ENCODE assay signal across 21 cellular contexts in genomic region chr2:168534926-168535325, GRCh38.
"Had no signal": no experiment of that assay in that cellular context is flagged by ENCODE, and none has a peak within 500 bp of the region (broad histone marks: within the 10 kb centered on the region; RNA-seq: fewer than 3 reads in every experiment).

No MANE protein-coding gene starts in this region.

- H3K4me3 Mint-ChIP-seq: activated CD4-positive, alpha-beta memory T cell treated with anti-CD3 and anti-CD28 coated beads for 36 hours; activated CD8-positive, alpha-beta memory T cell treated with anti-CD3 and anti-CD28 coated beads, Interleukin-2, amount 10 ng/mL, durations not matched to agents 7 days and 5 days; activated naive CD4-positive, alpha-beta T cell treated with anti-CD3 and anti-CD28 coated beads for 36 hours; activated naive CD8-positive, alpha-beta T cell treated with anti-CD3 and anti-CD28 coated beads, Interleukin-2, amount 50 U/mL, for 24 hours; dendritic cell treated with granulocyte-macrophage colony-stimulating factor and Interleukin-4, amounts not matched to agents 40 ng/mL and 50 ng/mL, for 4 days; natural killer cell treated with Interleukin-12 subunit alpha and Interleukin-12 subunit beta and Interleukin-15 and Interleukin-18, amount 100 ng/mL, for 72 hours; stimulated activated naive CD8-positive, alpha-beta T cell treated with anti-CD3 and anti-CD28 coated beads, Interleukin-15, Interleukin-2, amounts not matched to agents 100 ng/mL and 50 ng/mL, for 24 hours had no signal

- H3K27me3 Mint-ChIP-seq: activated CD4-positive, alpha-beta memory T cell treated with anti-CD3 and anti-CD28 coated beads for 36 hours; activated CD8-positive, alpha-beta memory T cell treated with anti-CD3 and anti-CD28 coated beads, Interleukin-2, amount 10 ng/mL, durations not matched to agents 7 days and 5 days; activated naive CD8-positive, alpha-beta T cell treated with anti-CD3 and anti-CD28 coated beads, Interleukin-2, amount 50 U/mL, for 24 hours; dendritic cell treated with granulocyte-macrophage colony-stimulating factor and Interleukin-4, amounts not matched to agents 40 ng/mL and 50 ng/mL, for 4 days; natural killer cell treated with Interleukin-12 subunit alpha and Interleukin-12 subunit beta and Interleukin-15 and Interleukin-18, amount 100 ng/mL, for 72 hours; progenitor cell of endocrine pancreas; stimulated activated naive CD8-positive, alpha-beta T cell treated with anti-CD3 and anti-CD28 coated beads, Interleukin-15, Interleukin-2, amounts not matched to agents 100 ng/mL and 50 ng/mL, for 24 hours had no signal

- H3K27me3 ChIP-seq: ascending aorta, breast epithelium, gastrocnemius medialis, spleen, upper lobe of left lung had no signal

- H3K27ac Mint-ChIP-seq: activated CD4-positive, alpha-beta memory T cell treated with anti-CD3 and anti-CD28 coated beads for 36 hours; activated CD8-positive, alpha-beta memory T cell treated with anti-CD3 and anti-CD28 coated beads, Interleukin-2, amount 10 ng/mL, durations not matched to agents 7 days and 5 days; activated naive CD4-positive, alpha-beta T cell treated with anti-CD3 and anti-CD28 coated beads for 36 hours; activated naive CD8-positive, alpha-beta T cell treated with anti-CD3 and anti-CD28 coated beads, Interleukin-2, amount 50 U/mL, for 24 hours; activated T-helper 2 cell treated with anti-CD3 and anti-CD28 coated beads, Interferon-gamma antibody, Interleukin-2, Interleukin-4, amounts not matched to agents 10 μg/mL and 5 μg/mL and 100 μg/mL, durations not matched to agents 14 hours and 24 hours and 36 hours; dendritic cell treated with granulocyte-macrophage colony-stimulating factor and Interleukin-4, amounts not matched to agents 40 ng/mL and 50 ng/mL, for 4 days; progenitor cell of endocrine pancreas; stimulated activated naive CD8-positive, alpha-beta T cell treated with anti-CD3 and anti-CD28 coated beads, Interleukin-15, Interleukin-2, amounts not matched to agents 100 ng/mL and 50 ng/mL, for 24 hours had no signal

- ATAC-seq: activated CD8-positive, alpha-beta memory T cell treated with anti-CD3 and anti-CD28 coated beads, Interleukin-2, amount 10 ng/mL, durations not matched to agents 7 days and 5 days; activated naive CD8-positive, alpha-beta T cell treated with anti-CD3 and anti-CD28 coated beads, Interleukin-2, amount 50 U/mL, for 24 hours; gastrocnemius medialis; left lobe of liver; natural killer cell treated with Interleukin-12 subunit alpha and Interleukin-12 subunit beta and Interleukin-15 and Interleukin-18, amount 100 ng/mL, for 72 hours; sciatic nerve had no signal

- H3K4me3 ChIP-seq: ascending aorta, breast epithelium, gastrocnemius medialis, spleen, upper lobe of left lung had no signal

- H3K27ac ChIP-seq: ascending aorta, breast epithelium, gastrocnemius medialis, spleen, upper lobe of left lung had no signal

- H3K9me3 ChIP-seq: gastrocnemius medialis had no signal

- H3K36me3 ChIP-seq: ascending aorta, breast epithelium, gastrocnemius medialis, spleen, upper lobe of left lung had no signal

- H3K4me1 ChIP-seq: breast epithelium had no signal

- DNase-seq: activated CD4-positive, alpha-beta memory T cell treated with anti-CD3 and anti-CD28 coated beads for 36 hours; activated CD4-positive, alpha-beta T cell treated with anti-CD3 and anti-CD28 coated beads for 1 hour; activated CD8-positive, alpha-beta memory T cell treated with anti-CD3 and anti-CD28 coated beads, Interleukin-2, amount 10 ng/mL, durations not matched to agents 7 days and 5 days; activated naive CD4-positive, alpha-beta T cell treated with anti-CD3 and anti-CD28 coated beads for 36 hours; activated naive CD8-positive, alpha-beta T cell treated with anti-CD3 and anti-CD28 coated beads, Interleukin-2, amount 50 U/mL, for 24 hours; activated T-cell treated with anti-CD3 and anti-CD28 coated beads, Interleukin-2, amount 50 U/mL, for 1 hour; erythroblast; gastrocnemius medialis; occipital lobe; spleen; T1000 had no signal
